8 cellular contexts compared by ENCODE assay signal in the genomic region with DNA sequence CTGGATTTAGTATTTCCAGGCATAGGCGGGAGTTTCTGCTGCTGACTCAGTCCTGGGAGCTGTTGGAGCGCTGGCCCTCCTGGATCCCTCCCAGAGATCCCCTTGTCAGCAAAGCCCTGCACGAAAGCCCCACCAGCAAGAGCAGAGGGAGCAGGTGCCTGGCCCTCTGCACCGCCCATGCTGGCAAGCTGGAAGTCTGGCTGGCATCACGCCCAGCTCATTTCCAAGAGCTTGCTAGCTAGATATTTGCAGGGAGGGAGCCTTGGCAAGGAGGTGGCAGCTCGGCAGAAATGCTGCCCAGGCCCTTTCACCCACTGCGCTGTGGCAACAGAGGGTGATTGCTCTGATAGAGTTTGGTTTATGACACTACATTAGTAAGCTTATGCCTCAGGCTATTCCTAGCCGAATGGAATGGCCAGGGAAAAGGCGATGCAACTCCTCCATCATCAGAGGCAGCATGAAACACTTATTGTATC.
DNase-seq lines count a peak whose midpoint lies in the region; ATAC-seq, FAIRE-seq and TF ChIP-seq lines count a peak whose summit lies in the region.

No MANE protein-coding gene starts in this region.

- no peaks in the 10 kb centered on the region for H3K79me2 ChIP-seq in PC-9 (ENCODE audit: low read depth)

- intact Hi-C loops in PC-9 (cut with micrococcal nuclease; ENCODE audit: unreplicated experiment) = no loop called here
- intact Hi-C loops in psoas muscle (cut with DNase I) = no loop called here

- H3K9me3 ChIP-seq in PC-9 (ENCODE audit: insufficient read depth, low read depth) (no peaks in the 10 kb centered on the region), psoas muscle (no peaks in the 10 kb centered on the region), HAP-1 (no peaks in the 10 kb centered on the region)

- ATAC-seq in psoas muscle (peak; percentile 99 to 100 (median 100)), GM18505 (IDR thresholded peaks at IDR 0.05; ENCODE audit: unreplicated experiment) (no peak)

- H3K9me2 ChIP-seq in PC-9 (ENCODE audit: insufficient read depth) = no peaks in the 10 kb centered on the region

- no peak overlapping the region for H2AFZ ChIP-seq in PC-9

- 15 to 23% (median 18%) methylated on average over 9 of the region's 9 CpGs for WGBS in psoas muscle, 3 donors

- H3K36me3 ChIP-seq in PC-9 (ENCODE audit: low read depth) (no peaks in the 10 kb centered on the region), psoas muscle (ENCODE audit: insufficient read depth in 1 of 2, low read depth in 1 of 2) (no peaks in the 10 kb centered on the region), HAP-1 (replicated peaks) (no peaks in the 10 kb centered on the region)

- no peak for TF ChIP-seq CTCF in PC-9 (conservative IDR thresholded peaks at IDR 0.05)
- no peak for TF ChIP-seq CTCF in psoas muscle (IDR thresholded peaks at IDR 0.05)

- POLR2A ChIA-PET in PC-9 (lab: Charles Lee; ENCODE audit: unreplicated experiment) = interaction anchor here (0.5 to 0.7 kb wide), 4 partner anchors 12 to 189 kb away, joined by 3 to 9 read pairs (median 5); no protein-coding TSS in a partner anchor

- no TSS peak for BruUV-seq in PC-9 (replicated peaks; lab: Mats Ljungman, UMichigan)

- H3K27ac ChIP-seq in PC-9 (peak overlapping the region; percentile 84), psoas muscle (peak overlapping the region; percentile 20)

- TF ChIP-seq POLR2A in GM18505 (IDR thresholded peaks at IDR 0.05; ENCODE audit: borderline replicate concordance, extremely low read depth, insufficient read depth, insufficient read length) = no peak

- H3K4me3 ChIP-seq in PC-9 (no peak overlapping the region), psoas muscle (no peak overlapping the region), HAP-1 (no peak overlapping the region)

- H3K4me1 ChIP-seq in PC-9 (replicated peaks; ENCODE audit: insufficient read depth) (peaks cover 58% of the 10 kb centered on the region), psoas muscle (peaks cover 14% of the 10 kb centered on the region), HAP-1 (no peaks in the 10 kb centered on the region)

- peak overlapping the region; percentile 56 for H3K4me2 ChIP-seq in PC-9

- H3K27me3 ChIP-seq in PC-9 (ENCODE audit: insufficient read depth, low read depth) = no peaks in the 10 kb centered on the region
- no peaks in the 10 kb centered on the region for H3K27me3 ChIP-seq in psoas muscle (ENCODE audit: insufficient read depth in 3 of 3, low read length in 2 of 3)
- no peaks in the 10 kb centered on the region for H3K27me3 ChIP-seq in HAP-1 (ENCODE audit: low read depth)

- DNase-seq in GM04504 (ENCODE audit: low read depth) = peak; percentile 34
- peak; percentile 97 to 98 for DNase-seq in PC-9
- DNase-seq in frontal cortex (ENCODE audit: low spot score in 2 of 2) = peak; percentile 44 to 60
- peak; percentile 87 to 92 for DNase-seq in psoas muscle
- no peak for DNase-seq in NAMALWA (ENCODE audit: low spot score)
- no peak for DNase-seq in HAP-1 (ENCODE audit: low spot score in 2 of 2)
- no peak for DNase-seq in NOMO-1 treated with dmso at 0.1 percent for 144 hours (lab: John Stamatoyannopoulos, UW; ENCODE audit: unreplicated experiment)

- no peaks in the 10 kb centered on the region for H4K20me1 ChIP-seq in PC-9 (ENCODE audit: insufficient read depth)

- no peak for FAIRE-seq in frontal cortex (lab: Jason Lieb, UNC)

- CTCF ChIA-PET in PC-9 (lab: Charles Lee) = interaction anchor here (1.1 kb wide), 1 partner anchor 144 kb away, joined by 5 read pairs; no protein-coding TSS in a partner anchor

- in situ Hi-C loops in HAP-1 (cut with MboI; ENCODE audit: low sequenced_read_pairs) = no loop called here

- peaks cover 40% of the 10 kb centered on the region for H3F3A ChIP-seq in PC-9 (ENCODE audit: insufficient read depth, low read depth)

Comparison
In these comparisons a context has a peak if more than half of its experiments do, and no peak if none do; other contexts are left out.
1. DNase-seq: peak in GM04504 (single experiment), PC-9 (2 of 2), frontal cortex (2 of 2) and psoas muscle (2 of 2); none in NAMALWA (single experiment), HAP-1 (0 of 2) and NOMO-1 treated with dmso at 0.1 percent for 144 hours (single experiment).